14 cellular contexts compared by ENCODE assay signal in the genomic region with DNA sequence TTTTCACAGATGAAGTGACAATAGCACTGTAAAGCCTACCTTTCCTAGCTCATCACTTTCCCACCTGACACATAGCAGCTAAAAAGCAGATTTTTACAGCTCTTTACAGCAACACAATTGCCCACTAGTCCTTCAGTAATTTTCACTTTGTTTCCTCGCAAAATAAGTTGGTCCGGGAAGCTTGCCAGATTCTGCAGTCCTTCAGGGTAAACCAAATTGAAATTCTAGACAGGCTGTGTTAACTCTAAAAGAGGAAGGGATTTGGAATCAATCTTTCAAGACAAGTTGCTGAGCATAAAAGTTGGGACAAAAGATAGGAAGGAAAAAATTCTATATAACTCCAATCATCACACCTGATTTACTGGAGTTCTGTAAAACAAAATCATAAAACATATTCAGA. TPM values are rescaled to one million over a fixed set of nuclear protein-coding genes. Genes with fewer than 3 reads are reported as not detected.
DNase-seq lines count a peak whose midpoint lies in the region; ATAC-seq and TF ChIP-seq lines count a peak whose summit lies in the region.
"Had no signal": no experiment of that assay in that cellular context is flagged by ENCODE, and none has a peak within 500 bp of the region (broad histone marks: within the 10 kb centered on the region; RNA-seq: fewer than 3 reads in every experiment).

No MANE protein-coding gene starts in this region.

- H3K27me3 Mint-ChIP-seq in MCF 10A (ENCODE audit: insufficient read depth, unreplicated experiment) (no peaks in the 10 kb centered on the region), endodermal cell (ENCODE audit: insufficient read depth) (no peaks in the 10 kb centered on the region), T-cell (no peaks in the 10 kb centered on the region)
- peaks cover 0 to 6% of the 10 kb centered on the region in 2 donors for H3K27me3 Mint-ChIP-seq in effector memory CD8-positive, alpha-beta T cell

- no peaks in the 10 kb centered on the region for H3K36me3 ChIP-seq in mammary epithelial cell (ENCODE audit: insufficient read depth, low read length)
- no peaks in the 10 kb centered on the region for H3K36me3 ChIP-seq in endodermal cell (ENCODE audit: control insufficient read depth, insufficient read depth, low read length)

- no peaks in the 10 kb centered on the region for H4K20me1 ChIP-seq in mammary epithelial cell (ENCODE audit: insufficient read depth, low read length)

- CTCF ChIA-PET in MCF 10A (lab: Yijun Ruan, JAX) (interaction anchor here (1.5 to 1.7 kb wide), 2 partner anchors 10 to 21 kb away, joined by 7 to 9 read pairs; no protein-coding TSS in a partner anchor), mammary epithelial cell (lab: Charles Lee; ENCODE audit: low non-redundant PET) (no interaction called here), T-cell (lab: Charles Lee) (interaction anchor here in 1 of 2 donors (1.1 kb wide), 1 partner anchor 42 kb away, joined by 3 read pairs; no protein-coding TSS in a partner anchor)

- POLR2A ChIA-PET in MCF 10A (lab: Yijun Ruan, JAX) (interaction anchor here (0.6 kb wide), 2 partner anchors 181 to 219 kb away, joined by 3 to 4 read pairs; no protein-coding TSS in a partner anchor), T-cell (lab: Charles Lee) (no interaction called here)

- no peak overlapping the region for H3K27ac Mint-ChIP-seq in MCF 10A (ENCODE audit: low read depth, unreplicated experiment)
- no peak overlapping the region for H3K27ac Mint-ChIP-seq in endodermal cell
- no peak overlapping the region for H3K27ac Mint-ChIP-seq in effector memory CD8-positive, alpha-beta T cell
- no peak overlapping the region for H3K27ac Mint-ChIP-seq in T-cell
- H3K27ac Mint-ChIP-seq: activated naive CD4-positive, alpha-beta T cell treated with anti-CD3 and anti-CD28 coated beads, Interleukin-2, amount 10 ng/mL, durations not matched to agents 7 days and 5 days had no signal

- H3K36me3 Mint-ChIP-seq in MCF 10A (ENCODE audit: insufficient read depth, unreplicated experiment) (no peaks in the 10 kb centered on the region), endodermal cell (ENCODE audit: low read depth) (no peaks in the 10 kb centered on the region), T-cell (no peaks in the 10 kb centered on the region)
- no peaks in the 10 kb centered on the region for H3K36me3 Mint-ChIP-seq in effector memory CD8-positive, alpha-beta T cell (ENCODE audit: insufficient read depth)
- H3K36me3 Mint-ChIP-seq: activated naive CD4-positive, alpha-beta T cell treated with anti-CD3 and anti-CD28 coated beads, Interleukin-2, amount 10 ng/mL, durations not matched to agents 7 days and 5 days had no signal

- no peak overlapping the region for H2AFZ ChIP-seq in mammary epithelial cell (ENCODE audit: low read depth, low read length)

- in situ Hi-C loops in mammary epithelial cell (cut with MboI; ENCODE audit: low sequenced_read_pairs in 2 of 2) (no loop called here), astrocyte of the cerebellum (cut with HindIII; ENCODE audit: low sequenced_read_pairs) (no loop called here)

- H3K9me3 ChIP-seq in mammary epithelial cell (replicated peaks; ENCODE audit: insufficient read depth, low read length) (no peaks in the 10 kb centered on the region), endodermal cell (ENCODE audit: control insufficient read depth, low read length) (no peaks in the 10 kb centered on the region)

- no peak overlapping the region for H3K9ac ChIP-seq in mammary epithelial cell (ENCODE audit: insufficient read depth, low read length)
- H3K9ac ChIP-seq in endodermal cell (ENCODE audit: extremely low read depth, low read length, poor library complexity, severe bottlenecking): no peak overlapping the region

- BruUV-seq in MCF 10A (replicated peaks; lab: Mats Ljungman, UMichigan) (no TSS peak), mammary epithelial cell (replicated peaks; lab: Mats Ljungman, UMichigan) (no TSS peak)

- ATAC-seq in effector memory CD8-positive, alpha-beta T cell (replicated peaks): no peak
- ATAC-seq in T-cell (replicated peaks in 1 of 4): no peak

- WGBS in mammary epithelial cell (ENCODE audit: low coverage, missing lambda C conversion rate): 4% methylated on average over 2 of the region's 2 CpGs
- WGBS in endodermal cell (ENCODE audit: insufficient coverage in 1 of 2, insufficient read length in 1 of 2), 2 experiments: 92% methylated on average over 2 of the region's 2 CpGs; no CpG with 5 or more reads in 1 of the 2 experiments

- no peaks in the 10 kb centered on the region for H3K79me2 ChIP-seq in mammary epithelial cell (ENCODE audit: insufficient read depth, low read length)

- H3K4me1 ChIP-seq in mammary epithelial cell (ENCODE audit: insufficient read depth, low read length): no peaks in the 10 kb centered on the region
- H3K4me1 ChIP-seq in endodermal cell (ENCODE audit: control insufficient read depth, insufficient read depth, low read length): no peaks in the 10 kb centered on the region

- no peak overlapping the region for H3K27ac ChIP-seq in mammary epithelial cell (ENCODE audit: insufficient read depth, low read depth, low read length)
- no peak overlapping the region for H3K27ac ChIP-seq in endodermal cell (ENCODE audit: low read depth, low read length)
- H3K27ac ChIP-seq: coronary artery had no signal

- no peak for TF ChIP-seq CTCF in MCF 10A (IDR thresholded peaks at IDR 0.05; ENCODE audit: unreplicated experiment)
- no peak for TF ChIP-seq CTCF in mammary epithelial cell (conservative IDR thresholded peaks at IDR 0.05 in 1 of 2, IDR thresholded peaks at IDR 0.05 in 1 of 2; ENCODE audit: extremely low read depth in 1 of 2, insufficient read depth in 1 of 2, low read depth in 1 of 2, low read length in 2 of 2)
- no peak for TF ChIP-seq CTCF in astrocyte of the cerebellum (IDR thresholded peaks at IDR 0.05; ENCODE audit: low read depth, low read length, missing control alignments)
- TF ChIP-seq CTCF in endodermal cell (conservative IDR thresholded peaks at IDR 0.05): no peak

- H3K4me3 ChIP-seq in mammary epithelial cell (replicated peaks in 1 of 3; ENCODE audit: insufficient read depth in 1 of 3, low read depth in 2 of 3, low read length in 3 of 3) (no peak overlapping the region), astrocyte of the cerebellum (ENCODE audit: low read depth, low read length) (no peak overlapping the region), endodermal cell (ENCODE audit: low read length) (no peak overlapping the region)
- H3K4me3 ChIP-seq: coronary artery, lung had no signal

- intact Hi-C loops in MCF 10A (cut with micrococcal nuclease) (no loop called here), mammary epithelial cell (cut with micrococcal nuclease) (no loop called here)

- peaks cover 7% of the 10 kb centered on the region for H3K9me3 Mint-ChIP-seq in MCF 10A (ENCODE audit: unreplicated experiment)
- no peaks in the 10 kb centered on the region for H3K9me3 Mint-ChIP-seq in endodermal cell
- H3K9me3 Mint-ChIP-seq in effector memory CD8-positive, alpha-beta T cell: no peaks in the 10 kb centered on the region
- H3K9me3 Mint-ChIP-seq in T-cell: no peaks in the 10 kb centered on the region

- no peaks in the 10 kb centered on the region for H3K27me3 ChIP-seq in mammary epithelial cell (ENCODE audit: insufficient read depth, low read length)
- H3K27me3 ChIP-seq in endodermal cell (ENCODE audit: control insufficient read depth, insufficient read depth, low read length, poor library complexity, severe bottlenecking): no peaks in the 10 kb centered on the region

- H3K4me3 Mint-ChIP-seq in MCF 10A (ENCODE audit: unreplicated experiment) (no peak overlapping the region), endodermal cell (no peak overlapping the region), T-cell (no peak overlapping the region)
- no peak overlapping the region for H3K4me3 Mint-ChIP-seq in effector memory CD8-positive, alpha-beta T cell
- H3K4me3 Mint-ChIP-seq: activated naive CD4-positive, alpha-beta T cell treated with anti-CD3 and anti-CD28 coated beads, Interleukin-2, amount 10 ng/mL, durations not matched to agents 7 days and 5 days had no signal

- no peak overlapping the region for H3K4me2 ChIP-seq in mammary epithelial cell (ENCODE audit: insufficient read depth, low read depth, low read length)

- peaks cover 39% of the 10 kb centered on the region for H3K4me1 Mint-ChIP-seq in MCF 10A (ENCODE audit: insufficient read depth, unreplicated experiment)
- no peaks in the 10 kb centered on the region for H3K4me1 Mint-ChIP-seq in endodermal cell
- H3K4me1 Mint-ChIP-seq in effector memory CD8-positive, alpha-beta T cell (ENCODE audit: low read depth in 2 of 2): no peaks in the 10 kb centered on the region
- no peaks in the 10 kb centered on the region for H3K4me1 Mint-ChIP-seq in T-cell
- H3K4me1 Mint-ChIP-seq: activated naive CD4-positive, alpha-beta T cell treated with anti-CD3 and anti-CD28 coated beads, Interleukin-2, amount 10 ng/mL, durations not matched to agents 7 days and 5 days had no signal

- dilution Hi-C loops in mammary epithelial cell (cut with HindIII; ENCODE audit: low sequenced_read_pairs): no loop called here

- DNase-seq in MCF 10A (ENCODE audit: unreplicated experiment): peak; percentile 16
- no peak for DNase-seq in mammary epithelial cell
- peak; percentile 42 for DNase-seq in astrocyte of the cerebellum (ENCODE audit: low read depth)
- peak in 26 of 51 donors; percentile 5 to 68 (median 21) for DNase-seq in hypothalamus (lab: John Stamatoyannopoulos, UW)
- DNase-seq in endodermal cell: no peak
- no peak for DNase-seq in effector memory CD8-positive, alpha-beta T cell
- DNase-seq in SK-N-DZ (ENCODE audit: low spot score): no peak
- no peak for DNase-seq in T-cell
- DNase-seq: activated CD8-positive, alpha-beta memory T cell treated with anti-CD3 and anti-CD28 coated beads for 24 hours; activated naive CD4-positive, alpha-beta T cell treated with anti-CD3 and anti-CD28 coated beads, Interleukin-2, amount 10 ng/mL, durations not matched to agents 7 days and 5 days; glutamatergic neuron; occipital lobe had no signal

RNA-seq across cellular contexts. Expression of gene C1QTNF7, which starts 8.7 kb away (rescaled TPM):
- total RNA-seq in MCF 10A (2022): not detected in 2 replicates
- not detected for total RNA-seq in mammary epithelial cell
- polyA plus RNA-seq in mammary epithelial cell: not detected
- polyA minus RNA-seq in mammary epithelial cell: not detected
- not detected for total RNA-seq in endodermal cell
- polyA plus RNA-seq in endodermal cell (2013, experiment 1 of 2): 0.57 TPM
- 0.37 TPM for polyA plus RNA-seq in endodermal cell (2013, experiment 2 of 2)
- polyA plus RNA-seq in SK-N-DZ (2014; cell fraction: cytosol; rRNA removed): not detected in 2 replicates
- polyA plus RNA-seq in SK-N-DZ (2014; cell fraction: nucleus; rRNA removed): not detected in 2 replicates
- total RNA-seq in T-cell: not detected

RNA-seq across cellular contexts. Expression of gene CC2D2A, which starts 33.2 kb away (rescaled TPM):
- total RNA-seq in MCF 10A (2022) (7.7 and 8.6 TPM in 2 replicates), mammary epithelial cell (10 to 100 TPM; 11.3 to 11.7 TPM), endodermal cell (10 to 100 TPM; 12.3 to 25.2 TPM), T-cell (1 to 10 TPM in 1 of 5 donors, under 1 TPM in 4; 0.16 to 1.1 (median 0.40) TPM)
- 12.4 TPM for polyA plus RNA-seq in mammary epithelial cell
- 7.8 TPM for polyA minus RNA-seq in mammary epithelial cell
- 19.0 TPM for polyA plus RNA-seq in endodermal cell (2013, experiment 1 of 2)
- polyA plus RNA-seq in endodermal cell (2013, experiment 2 of 2): 16.7 TPM
- polyA plus RNA-seq in SK-N-DZ (2014; cell fraction: cytosol; rRNA removed): 17.6 and 39.0 TPM in 2 replicates
- polyA plus RNA-seq in SK-N-DZ (2014; cell fraction: nucleus; rRNA removed): 10.7 and 23.5 TPM in 2 replicates

Comparison
In these comparisons a context has a peak if more than half of its experiments do, and no peak if none do; other contexts are left out.
1. DNase-seq: peak in MCF 10A (single experiment), astrocyte of the cerebellum (single experiment) and hypothalamus (26 of 51); none in mammary epithelial cell (single experiment), endodermal cell (single experiment), effector memory CD8-positive, alpha-beta T cell (0 of 3), SK-N-DZ (single experiment) and T-cell (0 of 34).